Comparison of ENCODE assay signal across 11 cellular contexts in the genomic region with DNA sequence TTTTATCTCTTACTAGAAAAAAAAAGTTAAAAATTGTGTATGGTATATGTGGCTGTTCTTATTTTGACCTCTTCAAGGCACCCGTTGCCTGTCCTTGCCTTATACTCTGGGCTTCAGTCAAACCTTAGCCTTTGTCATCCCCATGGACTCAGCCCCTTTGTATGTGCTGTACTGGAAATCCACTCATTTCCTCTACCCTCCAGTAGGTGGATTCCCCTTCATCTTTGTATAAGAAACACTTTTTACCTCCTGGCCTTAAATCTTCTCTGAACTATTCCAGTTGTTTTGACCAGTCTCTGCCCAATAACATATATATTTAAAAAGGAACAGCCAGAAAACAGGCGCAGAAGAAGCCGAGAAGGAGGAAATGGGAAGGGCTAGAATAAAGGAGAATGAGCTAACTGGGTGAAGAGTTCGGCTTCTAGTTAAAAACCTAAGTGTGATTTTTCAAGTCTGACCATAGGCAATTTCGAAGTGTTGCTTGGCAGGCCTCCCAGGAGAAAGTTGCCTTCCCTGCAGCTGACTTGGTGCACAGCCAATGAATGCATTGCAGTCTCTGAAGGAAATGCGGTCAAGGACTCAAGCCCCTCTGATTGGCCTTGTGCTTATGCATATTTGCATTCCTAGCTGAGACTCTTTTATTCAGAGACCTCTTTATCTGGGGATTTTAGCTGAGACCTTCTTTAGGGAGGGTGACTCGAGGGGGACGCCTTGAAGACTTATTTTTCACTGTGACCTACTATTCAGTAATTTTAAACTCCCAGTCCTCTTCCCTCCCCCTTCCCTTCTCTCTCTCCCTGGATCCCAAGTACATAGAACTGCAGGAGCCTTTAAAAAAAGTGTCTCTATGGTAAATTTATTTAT.
DNase-seq lines count a peak whose midpoint lies in the region; ATAC-seq and TF ChIP-seq lines count a peak whose summit lies in the region.
"Had no signal": no experiment of that assay in that cellular context is flagged by ENCODE, and none has a peak within 500 bp of the region (broad histone marks: within the 10 kb centered on the region; RNA-seq: fewer than 3 reads in every experiment).

No MANE protein-coding gene starts in this region.

- H3K4me3 ChIP-seq in BE2C (ENCODE audit: low read depth, low read length) (no peak overlapping the region), cardiac muscle cell (no peak overlapping the region), psoas muscle (no peak overlapping the region)
- H3K4me3 ChIP-seq: PC-9 had no signal

- H3K4me3 Mint-ChIP-seq in activated CD8-positive, alpha-beta memory T cell treated with anti-CD3 and anti-CD28 coated beads, Interleukin-2, amount 10 ng/mL, durations not matched to agents 7 days and 5 days = no peak overlapping the region
- H3K4me3 Mint-ChIP-seq: activated CD8-positive, alpha-beta T cell treated with anti-CD3 and anti-CD28 coated beads, Interleukin-2, amount 10 ng/mL, durations not matched to agents 7 days and 5 days; stimulated activated memory B cell treated with anti-CD40 and anti-IgM and Interleukin-4, amounts not matched to agents 10 μg/mL and 1 μg/mL and 100 μg/mL, for 72 hours had no signal

- ATAC-seq in SK-N-SH treated with all-trans-retinoic acid at 6 μM for 48 hours = peak; percentile 59
- ATAC-seq in psoas muscle = peak in 1 of 4 donors; percentile 55
- ATAC-seq in activated CD8-positive, alpha-beta memory T cell treated with anti-CD3 and anti-CD28 coated beads, Interleukin-2, amount 10 ng/mL, durations not matched to agents 7 days and 5 days = no peak
- ATAC-seq: activated CD8-positive, alpha-beta T cell treated with anti-CD3 and anti-CD28 coated beads, Interleukin-2, amount 10 ng/mL, durations not matched to agents 7 days and 5 days; stimulated activated memory B cell treated with anti-CD40 and anti-IgM and Interleukin-4, amounts not matched to agents 10 μg/mL and 1 μg/mL and 100 μg/mL, for 72 hours had no signal

- no peaks in the 10 kb centered on the region for H3K4me1 ChIP-seq in BE2C
- H3K4me1 ChIP-seq in cardiac muscle cell (ENCODE audit: low read depth) = no peaks in the 10 kb centered on the region
- H3K4me1 ChIP-seq in psoas muscle = peaks cover 3% of the 10 kb centered on the region

- DNase-seq in BE2C (no peak), cardiac muscle cell (ENCODE audit: low read depth in 1 of 2, low spot score in 1 of 2) (peak in 1 of 2 donors; percentile 95), psoas muscle (peak; percentile 30 to 66), SIG-M5 treated with dmso at 0.1 percent for 504 hours (lab: John Stamatoyannopoulos, UW; ENCODE audit: unreplicated experiment) (no peak)
- DNase-seq in stimulated activated naive CD4-positive, alpha-beta T cell (lab: John Stamatoyannopoulos, UW) = no peak
- DNase-seq in stimulated activated CD4-positive, alpha-beta T cell treated with anti-CD3 and anti-CD28 coated beads, Interleukin-4, amount 100 ng/mL, for 24 hours = no peak
- no peak for DNase-seq in activated CD8-positive, alpha-beta memory T cell treated with anti-CD3 and anti-CD28 coated beads, Interleukin-2, amount 10 ng/mL, durations not matched to agents 7 days and 5 days
- DNase-seq: activated CD8-positive, alpha-beta T cell treated with anti-CD3 and anti-CD28 coated beads, Interleukin-2, amount 10 ng/mL, durations not matched to agents 7 days and 5 days; PC-9 had no signal

- H3K9me3 ChIP-seq in BE2C (no peaks in the 10 kb centered on the region), cardiac muscle cell (ENCODE audit: low read depth) (no peaks in the 10 kb centered on the region), psoas muscle (no peaks in the 10 kb centered on the region)

- H3K27ac Mint-ChIP-seq in activated CD8-positive, alpha-beta memory T cell treated with anti-CD3 and anti-CD28 coated beads, Interleukin-2, amount 10 ng/mL, durations not matched to agents 7 days and 5 days = no peak overlapping the region
- H3K27ac Mint-ChIP-seq: activated CD8-positive, alpha-beta T cell treated with anti-CD3 and anti-CD28 coated beads, Interleukin-2, amount 10 ng/mL, durations not matched to agents 7 days and 5 days; stimulated activated memory B cell treated with anti-CD40 and anti-IgM and Interleukin-4, amounts not matched to agents 10 μg/mL and 1 μg/mL and 100 μg/mL, for 72 hours had no signal

- no peaks in the 10 kb centered on the region for H3K4me1 Mint-ChIP-seq in activated CD8-positive, alpha-beta memory T cell treated with anti-CD3 and anti-CD28 coated beads, Interleukin-2, amount 10 ng/mL, durations not matched to agents 7 days and 5 days
- H3K4me1 Mint-ChIP-seq: stimulated activated memory B cell treated with anti-CD40 and anti-IgM and Interleukin-4, amounts not matched to agents 10 μg/mL and 1 μg/mL and 100 μg/mL, for 72 hours had no signal

- H3K27me3 Mint-ChIP-seq in activated CD8-positive, alpha-beta memory T cell treated with anti-CD3 and anti-CD28 coated beads, Interleukin-2, amount 10 ng/mL, durations not matched to agents 7 days and 5 days = no peaks in the 10 kb centered on the region
- H3K27me3 Mint-ChIP-seq: stimulated activated memory B cell treated with anti-CD40 and anti-IgM and Interleukin-4, amounts not matched to agents 10 μg/mL and 1 μg/mL and 100 μg/mL, for 72 hours had no signal

- peaks cover 1% of the 10 kb centered on the region for H3K9me3 Mint-ChIP-seq in activated CD8-positive, alpha-beta memory T cell treated with anti-CD3 and anti-CD28 coated beads, Interleukin-2, amount 10 ng/mL, durations not matched to agents 7 days and 5 days (ENCODE audit: low read depth)

- intact Hi-C loops in psoas muscle (cut with DNase I) = loop anchor here (2.0 to 10.0 kb wide), 2 partner anchors 18 to 406 kb away; no protein-coding TSS in a partner anchor

- CTCF ChIA-PET in activated CD8-positive, alpha-beta memory T cell treated with anti-CD3 and anti-CD28 coated beads, Interleukin-2, amount 10 ng/mL, durations not matched to agents 7 days and 5 days (lab: Charles Lee) = no interaction called here

- H3K27me3 ChIP-seq in BE2C = no peaks in the 10 kb centered on the region
- H3K27me3 ChIP-seq in cardiac muscle cell = no peaks in the 10 kb centered on the region
- no peaks in the 10 kb centered on the region for H3K27me3 ChIP-seq in psoas muscle (ENCODE audit: insufficient read depth in 3 of 3, low read length in 2 of 3)

- no peaks in the 10 kb centered on the region for H3K36me3 Mint-ChIP-seq in activated CD8-positive, alpha-beta memory T cell treated with anti-CD3 and anti-CD28 coated beads, Interleukin-2, amount 10 ng/mL, durations not matched to agents 7 days and 5 days
- H3K36me3 Mint-ChIP-seq: stimulated activated memory B cell treated with anti-CD40 and anti-IgM and Interleukin-4, amounts not matched to agents 10 μg/mL and 1 μg/mL and 100 μg/mL, for 72 hours had no signal

- H3K36me3 ChIP-seq in BE2C (no peaks in the 10 kb centered on the region), cardiac muscle cell (no peaks in the 10 kb centered on the region), psoas muscle (ENCODE audit: insufficient read depth in 1 of 2, low read depth in 1 of 2) (no peaks in the 10 kb centered on the region)

- TF ChIP-seq CTCF in BE2C (IDR thresholded peaks at IDR 0.05; ENCODE audit: low read depth, low read length) (peak; percentile 34), cardiac muscle cell (IDR thresholded peaks at IDR 0.05; ENCODE audit: low read depth, low read length) (peak; percentile 51), psoas muscle (IDR thresholded peaks at IDR 0.05) (no peak)

- WGBS in psoas muscle, 3 donors = 34 to 38% (median 35%) methylated on average over 8 of the region's 8 CpGs

- H3K27ac ChIP-seq in cardiac muscle cell (no peak overlapping the region), psoas muscle (no peak overlapping the region)
- H3K27ac ChIP-seq: PC-9 had no signal

TF ChIP-seq in SK-N-SH treated with all-trans-retinoic acid at 6 μM for 48 hours, 23 proteins besides CTCF, POLR2A, EP300 and RAD21 (continues in another document):
- TF ChIP-seq, protein P1, sequence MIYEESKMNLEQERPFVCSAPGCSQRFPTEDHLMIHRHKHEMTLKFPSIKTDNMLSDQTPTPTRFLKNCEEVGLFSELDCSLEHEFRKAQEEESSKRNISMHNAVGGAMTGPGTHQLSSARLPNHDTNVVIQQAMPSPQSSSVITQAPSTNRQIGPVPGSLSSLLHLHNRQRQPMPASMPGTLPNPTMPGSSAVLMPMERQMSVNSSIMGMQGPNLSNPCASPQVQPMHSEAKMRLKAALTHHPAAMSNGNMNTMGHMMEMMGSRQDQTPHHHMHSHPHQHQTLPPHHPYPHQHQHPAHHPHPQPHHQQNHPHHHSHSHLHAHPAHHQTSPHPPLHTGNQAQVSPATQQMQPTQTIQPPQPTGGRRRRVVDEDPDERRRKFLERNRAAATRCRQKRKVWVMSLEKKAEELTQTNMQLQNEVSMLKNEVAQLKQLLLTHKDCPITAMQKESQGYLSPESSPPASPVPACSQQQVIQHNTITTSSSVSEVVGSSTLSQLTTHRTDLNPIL (CRISPR knock-in tag; IDR thresholded peaks at IDR 0.05; ENCODE audit: low read depth) = no peak
- no peak for TF ChIP-seq TOX (CRISPR knock-in tag; IDR thresholded peaks at IDR 0.05; ENCODE audit: borderline replicate concordance)
- TF ChIP-seq RARB (CRISPR knock-in tag; IDR thresholded peaks at IDR 0.05) = no peak
- no peak for TF ChIP-seq OSR1 (CRISPR knock-in tag; IDR thresholded peaks at IDR 0.05)
- TF ChIP-seq ARNTL (CRISPR knock-in tag; IDR thresholded peaks at IDR 0.05; ENCODE audit: borderline replicate concordance, low read depth) = no peak
- no peak for TF ChIP-seq ZC3H10 (CRISPR knock-in tag; IDR thresholded peaks at IDR 0.05)
- no peak for TF ChIP-seq ZFP30 (CRISPR knock-in tag; IDR thresholded peaks at IDR 0.05)
- TF ChIP-seq GLIS3 (CRISPR knock-in tag; IDR thresholded peaks at IDR 0.05) = no peak
- TF ChIP-seq ZNF8 (CRISPR knock-in tag; IDR thresholded peaks at IDR 0.05) = no peak
- no peak for TF ChIP-seq ZNF70 (CRISPR knock-in tag; IDR thresholded peaks at IDR 0.05)
- TF ChIP-seq, protein P2, sequence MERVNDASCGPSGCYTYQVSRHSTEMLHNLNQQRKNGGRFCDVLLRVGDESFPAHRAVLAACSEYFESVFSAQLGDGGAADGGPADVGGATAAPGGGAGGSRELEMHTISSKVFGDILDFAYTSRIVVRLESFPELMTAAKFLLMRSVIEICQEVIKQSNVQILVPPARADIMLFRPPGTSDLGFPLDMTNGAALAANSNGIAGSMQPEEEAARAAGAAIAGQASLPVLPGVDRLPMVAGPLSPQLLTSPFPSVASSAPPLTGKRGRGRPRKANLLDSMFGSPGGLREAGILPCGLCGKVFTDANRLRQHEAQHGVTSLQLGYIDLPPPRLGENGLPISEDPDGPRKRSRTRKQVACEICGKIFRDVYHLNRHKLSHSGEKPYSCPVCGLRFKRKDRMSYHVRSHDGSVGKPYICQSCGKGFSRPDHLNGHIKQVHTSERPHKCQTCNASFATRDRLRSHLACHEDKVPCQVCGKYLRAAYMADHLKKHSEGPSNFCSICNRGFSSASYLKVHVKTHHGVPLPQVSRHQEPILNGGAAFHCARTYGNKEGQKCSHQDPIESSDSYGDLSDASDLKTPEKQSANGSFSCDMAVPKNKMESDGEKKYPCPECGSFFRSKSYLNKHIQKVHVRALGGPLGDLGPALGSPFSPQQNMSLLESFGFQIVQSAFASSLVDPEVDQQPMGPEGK (CRISPR knock-in tag; IDR thresholded peaks at IDR 0.05; ENCODE audit: borderline replicate concordance) = no peak
- no peak for TF ChIP-seq PPARA (CRISPR knock-in tag; IDR thresholded peaks at IDR 0.05; ENCODE audit: borderline replicate concordance)

Comparison
In these comparisons a context has a peak if more than half of its experiments do, and no peak if none do; other contexts are left out.
1. DNase-seq: peak in psoas muscle (2 of 2); none in BE2C (single experiment), stimulated activated naive CD4-positive, alpha-beta T cell (0 of 6), stimulated activated CD4-positive, alpha-beta T cell treated with anti-CD3 and anti-CD28 coated beads, Interleukin-4, amount 100 ng/mL, for 24 hours (single experiment), SIG-M5 treated with dmso at 0.1 percent for 504 hours (single experiment) and activated CD8-positive, alpha-beta memory T cell treated with anti-CD3 and anti-CD28 coated beads, Interleukin-2, amount 10 ng/mL, durations not matched to agents 7 days and 5 days (single experiment).